In the genomic region with DNA sequence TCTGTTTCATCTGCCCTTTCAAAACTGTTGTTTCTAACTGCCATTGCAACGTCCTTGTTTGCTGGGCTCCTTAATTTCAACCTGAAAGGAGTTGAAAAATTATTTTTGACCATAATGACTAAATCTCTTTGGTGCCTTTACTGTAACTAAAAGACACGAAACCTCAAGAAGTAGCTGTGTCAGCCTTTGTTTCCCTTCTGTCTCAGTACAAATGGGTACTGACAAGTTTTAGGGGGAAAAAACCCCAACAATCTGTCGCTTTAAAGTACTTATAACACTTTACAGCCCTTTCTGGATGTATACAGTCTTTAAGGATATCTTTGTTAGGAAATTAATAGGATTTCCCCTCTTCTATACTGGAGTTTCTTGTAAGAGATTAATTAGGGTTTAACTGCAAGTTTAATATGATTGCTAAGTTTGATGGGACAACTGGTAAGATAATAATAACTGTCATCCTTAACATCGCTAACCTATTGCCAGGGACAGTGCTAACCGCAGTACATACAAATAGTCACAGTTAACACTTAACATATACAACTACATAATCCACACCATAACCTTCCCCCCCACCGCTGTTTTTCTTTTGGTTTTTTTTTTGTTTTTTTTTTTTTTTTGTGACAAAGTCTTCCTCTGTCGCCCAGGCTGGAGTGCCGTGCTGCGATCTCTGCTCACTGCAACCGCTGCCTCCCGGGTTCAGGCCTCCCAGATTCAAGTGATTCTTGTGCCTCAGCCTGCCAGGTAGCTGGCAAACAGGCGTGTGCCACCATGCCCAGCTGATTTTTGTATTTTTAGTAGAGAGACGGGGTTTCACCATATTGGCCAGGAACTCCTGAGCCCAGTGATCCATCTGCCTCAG, we compare ENCODE assay signal across 1 cellular context.
TF ChIP-seq lines count a peak whose summit lies in the region.

No MANE protein-coding gene starts in this region.

TF ChIP-seq in HEK293, 187 proteins besides CTCF, POLR2A, EP300 and RAD21 (continued from another document):
- TF ChIP-seq, protein P1, sequence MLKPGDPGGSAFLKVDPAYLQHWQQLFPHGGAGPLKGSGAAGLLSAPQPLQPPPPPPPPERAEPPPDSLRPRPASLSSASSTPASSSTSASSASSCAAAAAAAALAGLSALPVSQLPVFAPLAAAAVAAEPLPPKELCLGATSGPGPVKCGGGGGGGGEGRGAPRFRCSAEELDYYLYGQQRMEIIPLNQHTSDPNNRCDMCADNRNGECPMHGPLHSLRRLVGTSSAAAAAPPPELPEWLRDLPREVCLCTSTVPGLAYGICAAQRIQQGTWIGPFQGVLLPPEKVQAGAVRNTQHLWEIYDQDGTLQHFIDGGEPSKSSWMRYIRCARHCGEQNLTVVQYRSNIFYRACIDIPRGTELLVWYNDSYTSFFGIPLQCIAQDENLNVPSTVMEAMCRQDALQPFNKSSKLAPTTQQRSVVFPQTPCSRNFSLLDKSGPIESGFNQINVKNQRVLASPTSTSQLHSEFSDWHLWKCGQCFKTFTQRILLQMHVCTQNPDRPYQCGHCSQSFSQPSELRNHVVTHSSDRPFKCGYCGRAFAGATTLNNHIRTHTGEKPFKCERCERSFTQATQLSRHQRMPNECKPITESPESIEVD (tag by site-specific recombination; IDR thresholded peaks at IDR 0.05) = 0 out of 2 replicates have a peak, but pooled peaks have one; percentile 6
